23 cellular contexts compared by ENCODE assay signal in the genomic region with DNA sequence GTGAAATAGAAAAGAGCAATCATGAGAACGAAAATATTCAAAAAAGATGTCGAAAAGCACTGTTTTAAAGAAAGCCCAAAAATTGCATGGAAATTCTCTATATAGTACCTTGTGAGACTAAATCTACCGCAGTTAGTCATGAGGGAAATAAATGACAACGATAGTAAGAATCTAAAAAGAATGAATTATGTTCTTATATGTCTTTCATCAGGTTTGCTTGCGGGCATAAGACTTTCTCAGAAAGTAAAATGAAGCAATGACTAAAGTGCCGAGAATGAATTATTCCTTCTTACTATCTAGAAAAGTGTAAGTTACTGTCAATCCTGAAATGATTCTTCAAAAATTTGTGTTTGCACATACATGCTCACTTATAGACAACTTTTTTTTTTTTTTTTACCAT. TPM values are rescaled to one million over a fixed set of nuclear protein-coding genes. Genes with fewer than 3 reads are reported as not detected.
"Had no signal": no experiment of that assay in that cellular context is flagged by ENCODE, and none has a peak within 500 bp of the region (broad histone marks: within the 10 kb centered on the region; RNA-seq: fewer than 3 reads in every experiment).

No MANE protein-coding gene starts in this region.

- H3K27me3 ChIP-seq: colonic mucosa, esophagus muscularis mucosa, gastrocnemius medialis, heart right ventricle had no signal

- H3K9me3 ChIP-seq: colonic mucosa, lower lobe of right lung had no signal

- H3K36me3 Mint-ChIP-seq: memory B cell; naive thymus-derived CD4-positive, alpha-beta T cell had no signal

- H3K4me3 ChIP-seq: colonic mucosa, esophagus muscularis mucosa, gastrocnemius medialis, heart right ventricle, lower lobe of right lung had no signal

- ATAC-seq: effector memory CD8-positive, alpha-beta T cell; gastrocnemius medialis; heart right ventricle; left colon; left lobe of liver; left ventricle myocardium superior; lower lobe of right lung; naive thymus-derived CD4-positive, alpha-beta T cell had no signal

- H3K4me3 Mint-ChIP-seq: dendritic cell treated with granulocyte-macrophage colony-stimulating factor and Interleukin-4, amounts not matched to agents 40 ng/mL and 50 ng/mL, for 4 days; effector memory CD8-positive, alpha-beta T cell; endodermal cell; memory B cell; naive thymus-derived CD4-positive, alpha-beta T cell had no signal

- H3K36me3 ChIP-seq: colonic mucosa, esophagus muscularis mucosa, gastrocnemius medialis, heart right ventricle, lower lobe of right lung had no signal

- DNase-seq: colonic mucosa; cortex of kidney; effector CD8-positive, alpha-beta T cell; effector memory CD8-positive, alpha-beta T cell; endodermal cell; foreskin melanocyte; gastrocnemius medialis; glutamatergic neuron; head of caudate nucleus; heart right ventricle; hippocampal formation; kidney; kidney glomerular epithelial cell; left colon; left ventricle myocardium superior; lower lobe of right lung; mesendoderm; midbrain; naive thymus-derived CD4-positive, alpha-beta T cell had no signal

- H3K27me3 Mint-ChIP-seq: dendritic cell treated with granulocyte-macrophage colony-stimulating factor and Interleukin-4, amounts not matched to agents 40 ng/mL and 50 ng/mL, for 4 days; effector memory CD8-positive, alpha-beta T cell; memory B cell; naive thymus-derived CD4-positive, alpha-beta T cell had no signal

- H3K27ac Mint-ChIP-seq: dendritic cell treated with granulocyte-macrophage colony-stimulating factor and Interleukin-4, amounts not matched to agents 40 ng/mL and 50 ng/mL, for 4 days; effector memory CD8-positive, alpha-beta T cell; endodermal cell; memory B cell; naive thymus-derived CD4-positive, alpha-beta T cell had no signal

- H3K9me3 Mint-ChIP-seq: dendritic cell treated with granulocyte-macrophage colony-stimulating factor and Interleukin-4, amounts not matched to agents 40 ng/mL and 50 ng/mL, for 4 days; endodermal cell had no signal

- H3K27ac ChIP-seq: colonic mucosa, esophagus muscularis mucosa, gastrocnemius medialis, heart right ventricle, lower lobe of right lung had no signal

- H3K4me1 ChIP-seq: colonic mucosa, esophagus muscularis mucosa, gastrocnemius medialis, heart right ventricle, lower lobe of right lung had no signal

- H3K4me1 Mint-ChIP-seq: memory B cell; naive thymus-derived CD4-positive, alpha-beta T cell had no signal

RNA-seq across cellular contexts. Expression of a gene that starts 26.4 kb away (rescaled TPM):
- polyA plus RNA-seq: naive thymus-derived CD4-positive, alpha-beta T cell had no signal
